ENCODE assay signal across 8 cellular contexts in genomic region chr17:66200685-66201092, GRCh38. TPM values are rescaled to one million over a fixed set of nuclear protein-coding genes. Genes with fewer than 3 reads are reported as not detected.
DNase-seq lines count a peak whose midpoint lies in the region; ATAC-seq and TF ChIP-seq lines count a peak whose summit lies in the region.

No MANE protein-coding gene starts in this region.

- H3K4me3 Mint-ChIP-seq in activated T-cell treated with anti-CD3 and anti-CD28 coated beads, Interleukin-2, amount 50 U/mL, for 72 hours = no peak overlapping the region

- H3K4me1 Mint-ChIP-seq in activated T-cell treated with anti-CD3 and anti-CD28 coated beads, Interleukin-2, amount 50 U/mL, for 72 hours (ENCODE audit: low read depth) = peaks cover 18% of the 10 kb centered on the region

- ATAC-seq in activated T-cell treated with anti-CD3 and anti-CD28 coated beads, Interleukin-2, amount 50 U/mL, for 72 hours (replicated peaks in 1 of 2) = peak; percentile 41 to 50
- ATAC-seq in sciatic nerve (peak; percentile 69), GM19463 (IDR thresholded peaks at IDR 0.05; ENCODE audit: unreplicated experiment) (no peak)

- DNase-seq in Ammon's horn (ENCODE audit: low spot score) = peak; percentile 69
- DNase-seq in HAP-1 (ENCODE audit: low spot score in 2 of 2) = peak; percentile 48 to 67
- DNase-seq in NCI-H748 treated with DMSO at 0.1 percent for 48 hours (lab: John Stamatoyannopoulos, UW) = peak; percentile 26
- peak; percentile 30 to 38 for DNase-seq in activated T-cell treated with anti-CD3 and anti-CD28 coated beads, Interleukin-2, amount 50 U/mL, for 72 hours
- DNase-seq in glomerular visceral epithelial cell (ENCODE audit: extremely low spot score) = peak; percentile 68
- DNase-seq in sciatic nerve (ENCODE audit: low spot score) = no peak
- no peak for DNase-seq in GM13977 (ENCODE audit: low spot score)

- no peaks in the 10 kb centered on the region for H3K27me3 Mint-ChIP-seq in activated T-cell treated with anti-CD3 and anti-CD28 coated beads, Interleukin-2, amount 50 U/mL, for 72 hours (ENCODE audit: low read depth)

- no peaks in the 10 kb centered on the region for H3K27me3 ChIP-seq in HAP-1 (ENCODE audit: low read depth)

- no peaks in the 10 kb centered on the region for H3K36me3 Mint-ChIP-seq in activated T-cell treated with anti-CD3 and anti-CD28 coated beads, Interleukin-2, amount 50 U/mL, for 72 hours (ENCODE audit: insufficient read depth in 2 of 2)

- H3K4me3 ChIP-seq in HAP-1 = no peak overlapping the region

- no peaks in the 10 kb centered on the region for H3K4me1 ChIP-seq in HAP-1

- no peak for TF ChIP-seq CTCF in GM13977 (IDR thresholded peaks at IDR 0.05; ENCODE audit: extremely low read depth, insufficient read depth, missing control alignments)

- intact Hi-C loops in sciatic nerve (cut with DNase I) = no loop called here

- no peaks in the 10 kb centered on the region for H3K9me3 Mint-ChIP-seq in activated T-cell treated with anti-CD3 and anti-CD28 coated beads, Interleukin-2, amount 50 U/mL, for 72 hours

- no peaks in the 10 kb centered on the region for H3K36me3 ChIP-seq in HAP-1 (replicated peaks)

- in situ Hi-C loops in HAP-1 (cut with MboI; ENCODE audit: low sequenced_read_pairs) (no loop called here), GM13977 (cut with MboI; ENCODE audit: low pct_unique_long_range_greater_than_20kb, low sequenced_read_pairs, unreplicated experiment) (no loop called here)

- H3K9me3 ChIP-seq in HAP-1 = no peaks in the 10 kb centered on the region

- H3K27ac Mint-ChIP-seq in activated T-cell treated with anti-CD3 and anti-CD28 coated beads, Interleukin-2, amount 50 U/mL, for 72 hours = peak overlapping the region; percentile 2

RNA-seq across cellular contexts. Expression of gene CEP112, which starts 8.8 kb away (rescaled TPM):
- total RNA-seq in activated T-cell treated with anti-CD3 and anti-CD28 coated beads, Interleukin-2, amount 50 U/mL, for 72 hours = 1 to 10 TPM; 5.0 to 8.6 TPM
- 64.9 TPM for total RNA-seq in sciatic nerve

RNA-seq across cellular contexts. Expression of gene APOH, which starts 28.5 kb away (rescaled TPM):
- not detected for total RNA-seq in activated T-cell treated with anti-CD3 and anti-CD28 coated beads, Interleukin-2, amount 50 U/mL, for 72 hours
- not detected for total RNA-seq in sciatic nerve

Comparison
In these comparisons a context has a peak if more than half of its experiments do, and no peak if none do; other contexts are left out.
1. DNase-seq: peak in Ammon's horn (single experiment), HAP-1 (2 of 2), NCI-H748 treated with DMSO at 0.1 percent for 48 hours (single experiment), activated T-cell treated with anti-CD3 and anti-CD28 coated beads, Interleukin-2, amount 50 U/mL, for 72 hours (2 of 2) and glomerular visceral epithelial cell (single experiment); none in sciatic nerve (single experiment) and GM13977 (single experiment).